Comparison of ENCODE assay signal across 1 cellular context in the genomic region with DNA sequence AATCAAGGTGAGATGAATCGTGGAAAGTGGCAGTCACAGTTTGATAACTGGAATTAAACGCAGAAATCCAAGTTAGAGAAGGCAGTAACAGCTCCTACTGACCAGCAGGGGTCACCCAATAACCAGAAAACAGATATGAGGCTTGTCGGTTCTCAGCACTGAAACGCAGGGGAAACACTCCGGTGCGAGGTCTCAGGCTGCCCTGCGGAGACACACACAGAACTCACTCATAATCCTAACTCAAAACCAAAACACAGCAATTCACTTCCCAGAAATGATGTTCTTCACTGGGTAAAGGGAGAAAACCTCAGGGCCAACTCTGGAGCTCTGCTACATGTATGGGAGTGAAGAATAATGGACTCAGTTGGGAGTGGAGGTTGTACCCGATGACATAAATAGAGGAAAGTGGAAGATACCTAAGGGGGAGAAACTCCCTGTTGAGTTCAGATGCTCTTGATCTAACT.
TF ChIP-seq lines count a peak whose summit lies in the region.

No MANE protein-coding gene starts in this region.

TF ChIP-seq in HCT116, 20 proteins besides CTCF, POLR2A, EP300 and RAD21:
- TF ChIP-seq, protein P1, sequence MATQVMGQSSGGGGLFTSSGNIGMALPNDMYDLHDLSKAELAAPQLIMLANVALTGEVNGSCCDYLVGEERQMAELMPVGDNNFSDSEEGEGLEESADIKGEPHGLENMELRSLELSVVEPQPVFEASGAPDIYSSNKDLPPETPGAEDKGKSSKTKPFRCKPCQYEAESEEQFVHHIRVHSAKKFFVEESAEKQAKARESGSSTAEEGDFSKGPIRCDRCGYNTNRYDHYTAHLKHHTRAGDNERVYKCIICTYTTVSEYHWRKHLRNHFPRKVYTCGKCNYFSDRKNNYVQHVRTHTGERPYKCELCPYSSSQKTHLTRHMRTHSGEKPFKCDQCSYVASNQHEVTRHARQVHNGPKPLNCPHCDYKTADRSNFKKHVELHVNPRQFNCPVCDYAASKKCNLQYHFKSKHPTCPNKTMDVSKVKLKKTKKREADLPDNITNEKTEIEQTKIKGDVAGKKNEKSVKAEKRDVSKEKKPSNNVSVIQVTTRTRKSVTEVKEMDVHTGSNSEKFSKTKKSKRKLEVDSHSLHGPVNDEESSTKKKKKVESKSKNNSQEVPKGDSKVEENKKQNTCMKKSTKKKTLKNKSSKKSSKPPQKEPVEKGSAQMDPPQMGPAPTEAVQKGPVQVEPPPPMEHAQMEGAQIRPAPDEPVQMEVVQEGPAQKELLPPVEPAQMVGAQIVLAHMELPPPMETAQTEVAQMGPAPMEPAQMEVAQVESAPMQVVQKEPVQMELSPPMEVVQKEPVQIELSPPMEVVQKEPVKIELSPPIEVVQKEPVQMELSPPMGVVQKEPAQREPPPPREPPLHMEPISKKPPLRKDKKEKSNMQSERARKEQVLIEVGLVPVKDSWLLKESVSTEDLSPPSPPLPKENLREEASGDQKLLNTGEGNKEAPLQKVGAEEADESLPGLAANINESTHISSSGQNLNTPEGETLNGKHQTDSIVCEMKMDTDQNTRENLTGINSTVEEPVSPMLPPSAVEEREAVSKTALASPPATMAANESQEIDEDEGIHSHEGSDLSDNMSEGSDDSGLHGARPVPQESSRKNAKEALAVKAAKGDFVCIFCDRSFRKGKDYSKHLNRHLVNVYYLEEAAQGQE (IDR thresholded peaks at IDR 0.05; ENCODE audit: low read depth), result no peak
- TF ChIP-seq, protein P2, sequence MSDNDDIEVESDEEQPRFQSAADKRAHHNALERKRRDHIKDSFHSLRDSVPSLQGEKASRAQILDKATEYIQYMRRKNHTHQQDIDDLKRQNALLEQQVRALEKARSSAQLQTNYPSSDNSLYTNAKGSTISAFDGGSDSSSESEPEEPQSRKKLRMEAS (IDR thresholded peaks at IDR 0.05), result 0 out of 2 replicates have a peak, but pooled peaks have one; percentile 16
TF ChIP-seq in HCT116: peak in this region for 1.
